Comparison of ENCODE assay signal across 16 cellular contexts in the genomic region with DNA sequence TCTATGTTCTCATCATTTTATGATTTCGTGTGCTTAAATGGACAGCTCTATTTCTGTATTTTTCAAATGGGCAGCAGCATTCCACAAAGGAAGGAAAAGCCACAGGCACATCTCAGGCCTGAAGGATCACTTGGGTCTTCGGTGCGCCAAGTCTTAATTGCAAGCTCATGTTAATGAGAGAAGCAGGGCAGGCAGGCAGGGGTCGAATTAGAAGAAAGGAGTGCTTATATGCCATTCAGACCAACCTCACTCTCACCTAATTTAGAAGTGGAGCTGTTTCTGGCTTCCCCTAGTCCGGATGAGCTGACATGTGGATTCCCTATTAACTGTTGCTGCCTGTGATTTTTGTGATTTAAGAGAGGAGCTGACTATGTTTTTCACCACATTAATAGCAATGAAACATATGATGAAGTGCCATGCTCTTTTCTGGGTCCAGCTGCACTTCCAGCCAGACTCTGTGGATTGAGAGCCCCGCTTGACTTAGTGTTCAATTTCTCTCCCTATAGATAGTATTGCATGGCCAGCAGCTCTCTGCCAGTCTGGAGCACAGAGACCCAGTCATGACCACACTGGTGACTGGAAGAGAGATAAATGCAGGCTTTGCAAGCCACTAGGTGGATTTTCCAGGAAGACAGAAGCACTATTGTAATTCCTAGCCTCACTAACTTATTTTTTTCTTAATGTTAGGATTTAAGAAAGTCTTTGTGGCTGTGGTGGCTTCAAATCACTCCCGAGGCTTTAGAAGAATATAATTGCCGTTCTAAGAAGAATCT.
"Had no signal": no experiment of that assay in that cellular context is flagged by ENCODE, and none has a peak within 500 bp of the region (broad histone marks: within the 10 kb centered on the region; RNA-seq: fewer than 3 reads in every experiment).

No MANE protein-coding gene starts in this region.

- DNase-seq: activated B cell treated with CpG ODN at 0.5 μM for 24 hours; activated CD4-positive, alpha-beta T cell treated with anti-CD3 and anti-CD28 coated beads, Interleukin-2, amount 10 ng/mL, durations not matched to agents 24 days and 14 days; activated CD8-positive, alpha-beta memory T cell treated with anti-CD3 and anti-CD28 coated beads for 24 hours; activated naive CD8-positive, alpha-beta T cell treated with anti-CD3 and anti-CD28 coated beads, Interleukin-2, amount 10 ng/mL, durations not matched to agents 7 days and 5 days; cerebellar nuclear complex; effector memory CD8-positive, alpha-beta T cell; gastrocnemius medialis; mucosa of descending colon; naive thymus-derived CD8-positive, alpha-beta T cell; occipital lobe; right lobe of liver; T-helper 17 cell had no signal

- H3K27me3 Mint-ChIP-seq: activated B cell treated with CpG ODN at 0.5 μM for 24 hours; activated CD4-positive, alpha-beta T cell treated with anti-CD3 and anti-CD28 coated beads, Interleukin-2, amount 10 ng/mL, durations not matched to agents 24 days and 14 days; activated naive CD8-positive, alpha-beta T cell treated with anti-CD3 and anti-CD28 coated beads, Interleukin-2, amount 10 ng/mL, durations not matched to agents 7 days and 5 days; effector memory CD8-positive, alpha-beta T cell; naive thymus-derived CD8-positive, alpha-beta T cell; stimulated activated naive CD8-positive, alpha-beta T cell treated with anti-CD3 and anti-CD28 coated beads, Interleukin-15, Interleukin-2, amounts not matched to agents 100 ng/mL and 50 ng/mL, for 24 hours; T-helper 17 cell had no signal

- H3K36me3 Mint-ChIP-seq: activated naive CD8-positive, alpha-beta T cell treated with anti-CD3 and anti-CD28 coated beads, Interleukin-2, amount 10 ng/mL, durations not matched to agents 7 days and 5 days; naive thymus-derived CD8-positive, alpha-beta T cell; type B pancreatic cell had no signal

- H3K27ac Mint-ChIP-seq: activated B cell treated with CpG ODN at 0.5 μM for 24 hours; activated CD4-positive, alpha-beta T cell treated with anti-CD3 and anti-CD28 coated beads, Interleukin-2, amount 10 ng/mL, durations not matched to agents 24 days and 14 days; activated naive CD8-positive, alpha-beta T cell treated with anti-CD3 and anti-CD28 coated beads, Interleukin-2, amount 10 ng/mL, durations not matched to agents 7 days and 5 days; effector memory CD8-positive, alpha-beta T cell; naive thymus-derived CD8-positive, alpha-beta T cell; stimulated activated naive CD8-positive, alpha-beta T cell treated with anti-CD3 and anti-CD28 coated beads, Interleukin-15, Interleukin-2, amounts not matched to agents 100 ng/mL and 50 ng/mL, for 24 hours; T-helper 17 cell; type B pancreatic cell had no signal

- H3K27ac ChIP-seq: epithelial cell of prostate, gastrocnemius medialis, right lobe of liver, suprapubic skin had no signal

- H3K9me3 Mint-ChIP-seq: activated CD4-positive, alpha-beta T cell treated with anti-CD3 and anti-CD28 coated beads, Interleukin-2, amount 10 ng/mL, durations not matched to agents 24 days and 14 days; type B pancreatic cell had no signal

- ATAC-seq: effector memory CD8-positive, alpha-beta T cell; gastrocnemius medialis; mucosa of descending colon; naive thymus-derived CD8-positive, alpha-beta T cell; right lobe of liver; T-helper 17 cell had no signal

- H3K4me1 Mint-ChIP-seq: activated B cell treated with CpG ODN at 0.5 μM for 24 hours; activated CD4-positive, alpha-beta T cell treated with anti-CD3 and anti-CD28 coated beads, Interleukin-2, amount 10 ng/mL, durations not matched to agents 24 days and 14 days; activated naive CD8-positive, alpha-beta T cell treated with anti-CD3 and anti-CD28 coated beads, Interleukin-2, amount 10 ng/mL, durations not matched to agents 7 days and 5 days; naive thymus-derived CD8-positive, alpha-beta T cell; T-helper 17 cell had no signal

- H3K4me3 Mint-ChIP-seq: activated B cell treated with CpG ODN at 0.5 μM for 24 hours; activated CD4-positive, alpha-beta T cell treated with anti-CD3 and anti-CD28 coated beads, Interleukin-2, amount 10 ng/mL, durations not matched to agents 24 days and 14 days; activated naive CD8-positive, alpha-beta T cell treated with anti-CD3 and anti-CD28 coated beads, Interleukin-2, amount 10 ng/mL, durations not matched to agents 7 days and 5 days; effector memory CD8-positive, alpha-beta T cell; naive thymus-derived CD8-positive, alpha-beta T cell; stimulated activated naive CD8-positive, alpha-beta T cell treated with anti-CD3 and anti-CD28 coated beads, Interleukin-15, Interleukin-2, amounts not matched to agents 100 ng/mL and 50 ng/mL, for 24 hours; T-helper 17 cell; type B pancreatic cell had no signal

- H3K9me3 ChIP-seq: gastrocnemius medialis, mucosa of descending colon, right lobe of liver, suprapubic skin had no signal

- H3K36me3 ChIP-seq: gastrocnemius medialis, right lobe of liver, suprapubic skin had no signal
